1 cellular context compared by ENCODE assay signal in the genomic region with DNA sequence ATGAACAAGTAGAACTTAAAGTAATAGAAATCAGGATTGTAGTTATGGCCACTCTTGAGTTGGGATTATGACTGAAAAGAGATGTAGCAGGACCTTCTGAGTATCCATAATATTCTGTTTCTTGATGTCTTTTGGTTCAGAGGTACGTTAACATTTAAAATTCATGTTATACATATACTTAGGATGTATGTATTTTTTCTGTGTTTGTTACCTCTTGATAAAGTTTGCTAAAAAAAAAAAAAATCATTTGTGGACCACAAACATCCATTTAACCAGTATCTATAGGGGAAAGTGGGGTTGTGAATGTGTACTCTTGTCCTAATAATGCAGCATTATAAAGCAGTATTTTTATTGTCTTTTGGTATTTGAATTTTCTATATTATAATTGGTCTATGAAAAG.
TF ChIP-seq lines count a peak whose summit lies in the region.

No MANE protein-coding gene starts in this region.

TF ChIP-seq in GM23338, 12 proteins besides CTCF, POLR2A, EP300 and RAD21 (continued from another document):
- TF ChIP-seq, protein P1, sequence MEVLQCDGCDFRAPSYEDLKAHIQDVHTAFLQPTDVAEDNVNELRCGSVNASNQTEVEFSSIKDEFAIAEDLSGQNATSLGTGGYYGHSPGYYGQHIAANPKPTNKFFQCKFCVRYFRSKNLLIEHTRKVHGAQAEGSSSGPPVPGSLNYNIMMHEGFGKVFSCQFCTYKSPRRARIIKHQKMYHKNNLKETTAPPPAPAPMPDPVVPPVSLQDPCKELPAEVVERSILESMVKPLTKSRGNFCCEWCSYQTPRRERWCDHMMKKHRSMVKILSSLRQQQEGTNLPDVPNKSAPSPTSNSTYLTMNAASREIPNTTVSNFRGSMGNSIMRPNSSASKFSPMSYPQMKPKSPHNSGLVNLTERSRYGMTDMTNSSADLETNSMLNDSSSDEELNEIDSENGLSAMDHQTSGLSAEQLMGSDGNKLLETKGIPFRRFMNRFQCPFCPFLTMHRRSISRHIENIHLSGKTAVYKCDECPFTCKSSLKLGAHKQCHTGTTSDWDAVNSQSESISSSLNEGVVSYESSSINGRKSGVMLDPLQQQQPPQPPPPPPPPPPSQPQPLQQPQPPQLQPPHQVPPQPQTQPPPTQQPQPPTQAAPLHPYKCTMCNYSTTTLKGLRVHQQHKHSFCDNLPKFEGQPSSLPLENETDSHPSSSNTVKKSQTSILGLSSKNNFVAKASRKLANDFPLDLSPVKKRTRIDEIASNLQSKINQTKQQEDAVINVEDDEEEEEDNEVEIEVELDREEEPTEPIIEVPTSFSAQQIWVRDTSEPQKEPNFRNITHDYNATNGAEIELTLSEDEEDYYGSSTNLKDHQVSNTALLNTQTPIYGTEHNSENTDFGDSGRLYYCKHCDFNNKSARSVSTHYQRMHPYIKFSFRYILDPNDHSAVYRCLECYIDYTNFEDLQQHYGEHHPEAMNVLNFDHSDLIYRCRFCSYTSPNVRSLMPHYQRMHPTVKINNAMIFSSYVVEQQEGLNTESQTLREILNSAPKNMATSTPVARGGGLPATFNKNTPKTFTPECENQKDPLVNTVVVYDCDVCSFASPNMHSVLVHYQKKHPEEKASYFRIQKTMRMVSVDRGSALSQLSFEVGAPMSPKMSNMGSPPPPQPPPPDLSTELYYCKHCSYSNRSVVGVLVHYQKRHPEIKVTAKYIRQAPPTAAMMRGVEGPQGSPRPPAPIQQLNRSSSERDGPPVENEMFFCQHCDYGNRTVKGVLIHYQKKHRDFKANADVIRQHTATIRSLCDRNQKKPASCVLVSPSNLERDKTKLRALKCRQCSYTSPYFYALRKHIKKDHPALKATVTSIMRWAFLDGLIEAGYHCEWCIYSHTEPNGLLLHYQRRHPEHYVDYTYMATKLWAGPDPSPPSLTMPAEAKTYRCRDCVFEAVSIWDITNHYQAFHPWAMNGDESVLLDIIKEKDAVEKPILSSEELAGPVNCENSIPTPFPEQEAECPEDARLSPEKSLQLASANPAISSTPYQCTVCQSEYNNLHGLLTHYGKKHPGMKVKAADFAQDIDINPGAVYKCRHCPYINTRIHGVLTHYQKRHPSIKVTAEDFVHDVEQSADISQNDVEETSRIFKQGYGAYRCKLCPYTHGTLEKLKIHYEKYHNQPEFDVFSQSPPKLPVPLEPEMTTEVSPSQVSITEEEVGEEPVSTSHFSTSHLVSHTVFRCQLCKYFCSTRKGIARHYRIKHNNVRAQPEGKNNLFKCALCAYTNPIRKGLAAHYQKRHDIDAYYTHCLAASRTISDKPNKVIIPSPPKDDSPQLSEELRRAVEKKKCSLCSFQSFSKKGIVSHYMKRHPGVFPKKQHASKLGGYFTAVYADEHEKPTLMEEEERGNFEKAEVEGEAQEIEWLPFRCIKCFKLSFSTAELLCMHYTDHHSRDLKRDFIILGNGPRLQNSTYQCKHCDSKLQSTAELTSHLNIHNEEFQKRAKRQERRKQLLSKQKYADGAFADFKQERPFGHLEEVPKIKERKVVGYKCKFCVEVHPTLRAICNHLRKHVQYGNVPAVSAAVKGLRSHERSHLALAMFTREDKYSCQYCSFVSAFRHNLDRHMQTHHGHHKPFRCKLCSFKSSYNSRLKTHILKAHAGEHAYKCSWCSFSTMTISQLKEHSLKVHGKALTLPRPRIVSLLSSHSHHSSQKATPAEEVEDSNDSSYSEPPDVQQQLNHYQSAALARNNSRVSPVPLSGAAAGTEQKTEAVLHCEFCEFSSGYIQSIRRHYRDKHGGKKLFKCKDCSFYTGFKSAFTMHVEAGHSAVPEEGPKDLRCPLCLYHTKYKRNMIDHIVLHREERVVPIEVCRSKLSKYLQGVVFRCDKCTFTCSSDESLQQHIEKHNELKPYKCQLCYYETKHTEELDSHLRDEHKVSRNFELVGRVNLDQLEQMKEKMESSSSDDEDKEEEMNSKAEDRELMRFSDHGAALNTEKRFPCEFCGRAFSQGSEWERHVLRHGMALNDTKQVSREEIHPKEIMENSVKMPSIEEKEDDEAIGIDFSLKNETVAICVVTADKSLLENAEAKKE (CRISPR knock-in tag; IDR thresholded peaks at IDR 0.05), result no peak
- TF ChIP-seq, protein P2, sequence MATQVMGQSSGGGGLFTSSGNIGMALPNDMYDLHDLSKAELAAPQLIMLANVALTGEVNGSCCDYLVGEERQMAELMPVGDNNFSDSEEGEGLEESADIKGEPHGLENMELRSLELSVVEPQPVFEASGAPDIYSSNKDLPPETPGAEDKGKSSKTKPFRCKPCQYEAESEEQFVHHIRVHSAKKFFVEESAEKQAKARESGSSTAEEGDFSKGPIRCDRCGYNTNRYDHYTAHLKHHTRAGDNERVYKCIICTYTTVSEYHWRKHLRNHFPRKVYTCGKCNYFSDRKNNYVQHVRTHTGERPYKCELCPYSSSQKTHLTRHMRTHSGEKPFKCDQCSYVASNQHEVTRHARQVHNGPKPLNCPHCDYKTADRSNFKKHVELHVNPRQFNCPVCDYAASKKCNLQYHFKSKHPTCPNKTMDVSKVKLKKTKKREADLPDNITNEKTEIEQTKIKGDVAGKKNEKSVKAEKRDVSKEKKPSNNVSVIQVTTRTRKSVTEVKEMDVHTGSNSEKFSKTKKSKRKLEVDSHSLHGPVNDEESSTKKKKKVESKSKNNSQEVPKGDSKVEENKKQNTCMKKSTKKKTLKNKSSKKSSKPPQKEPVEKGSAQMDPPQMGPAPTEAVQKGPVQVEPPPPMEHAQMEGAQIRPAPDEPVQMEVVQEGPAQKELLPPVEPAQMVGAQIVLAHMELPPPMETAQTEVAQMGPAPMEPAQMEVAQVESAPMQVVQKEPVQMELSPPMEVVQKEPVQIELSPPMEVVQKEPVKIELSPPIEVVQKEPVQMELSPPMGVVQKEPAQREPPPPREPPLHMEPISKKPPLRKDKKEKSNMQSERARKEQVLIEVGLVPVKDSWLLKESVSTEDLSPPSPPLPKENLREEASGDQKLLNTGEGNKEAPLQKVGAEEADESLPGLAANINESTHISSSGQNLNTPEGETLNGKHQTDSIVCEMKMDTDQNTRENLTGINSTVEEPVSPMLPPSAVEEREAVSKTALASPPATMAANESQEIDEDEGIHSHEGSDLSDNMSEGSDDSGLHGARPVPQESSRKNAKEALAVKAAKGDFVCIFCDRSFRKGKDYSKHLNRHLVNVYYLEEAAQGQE (IDR thresholded peaks at IDR 0.05; ENCODE audit: unreplicated experiment), result no peak
- no peak for TF ChIP-seq ZNF114 (CRISPR knock-in tag; IDR thresholded peaks at IDR 0.05)
- TF ChIP-seq POLR2AphosphoS5 (IDR thresholded peaks at IDR 0.05; ENCODE audit: low read depth), result no peak
- no peak for TF ChIP-seq EZH2 (IDR thresholded peaks at IDR 0.05; ENCODE audit: low read depth, unreplicated experiment)
- no peak for TF ChIP-seq JUNB (IDR thresholded peaks at IDR 0.05; ENCODE audit: unreplicated experiment)
